Comparison of ENCODE assay signal across 14 cellular contexts in the genomic region with DNA sequence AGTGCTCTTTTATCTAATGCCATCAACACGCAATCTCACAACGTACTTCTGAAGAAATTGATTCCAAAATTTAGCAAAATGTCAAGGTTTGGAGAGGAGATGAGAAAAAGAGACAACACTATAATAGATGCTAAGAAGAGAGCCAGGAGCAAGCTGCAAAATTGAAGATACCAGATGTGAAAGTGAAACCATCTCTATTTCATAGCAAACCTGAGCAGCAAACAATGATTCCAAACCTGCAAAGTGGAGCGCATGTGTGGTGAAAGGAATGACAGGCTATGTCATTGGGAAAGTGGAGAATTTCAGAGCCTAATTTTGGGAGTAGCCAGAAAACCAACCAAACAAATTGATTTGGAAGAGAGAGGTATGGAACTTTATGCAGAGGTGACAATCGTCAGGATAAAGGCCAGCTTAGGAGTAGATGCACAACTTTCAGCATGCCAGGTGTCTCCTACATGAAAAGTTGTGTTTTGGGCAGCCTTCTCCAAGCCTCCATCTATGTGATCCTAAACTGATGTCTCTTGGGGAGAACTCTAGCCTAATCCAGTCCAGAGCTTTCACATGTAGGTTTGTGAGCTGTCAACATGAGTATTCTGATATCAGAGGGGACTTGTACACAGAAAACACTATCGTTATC.
A peak's percentile ranks its signal among the peaks of the same experiment; 100 is the strongest.
DNase-seq lines count a peak whose midpoint lies in the region; ATAC-seq, FAIRE-seq and TF ChIP-seq lines count a peak whose summit lies in the region.
"Had no signal": no experiment of that assay in that cellular context is flagged by ENCODE, and none has a peak within 500 bp of the region (broad histone marks: within the 10 kb centered on the region; RNA-seq: fewer than 3 reads in every experiment).

No MANE protein-coding gene starts in this region.

- peaks cover 32% of the 10 kb centered on the region for H3K4me1 ChIP-seq in ACC112 (ENCODE audit: control insufficient read depth, insufficient read depth, low read length, unreplicated experiment)
- peaks cover 5% of the 10 kb centered on the region for H3K4me1 ChIP-seq in CD8-positive, alpha-beta T cell (ENCODE audit: insufficient read depth, low read length)
- H3K4me1 ChIP-seq: gastroesophageal sphincter had no signal

- peaks cover 13% of the 10 kb centered on the region for H3K4me1 Mint-ChIP-seq in CD8-positive, alpha-beta T cell (ENCODE audit: low read depth)

- H3K27me3 ChIP-seq in ACC112 (ENCODE audit: insufficient read depth, low read length) = no peaks in the 10 kb centered on the region
- no peaks in the 10 kb centered on the region for H3K27me3 ChIP-seq in CD8-positive, alpha-beta T cell (ENCODE audit: insufficient read depth, low read length)
- H3K27me3 ChIP-seq: gastroesophageal sphincter had no signal

- peak; percentile 33 for FAIRE-seq in islet of Langerhans (lab: Jason Lieb, UNC)

- ATAC-seq in CD8-positive, alpha-beta T cell = peak; percentile 40
- ATAC-seq in SK-N-SH treated with all-trans-retinoic acid at 6 μM for 48 hours (peak; percentile 54; the same call in 2 of the 3 replicates), HG03095 (IDR thresholded peaks at IDR 0.05; ENCODE audit: unreplicated experiment) (no peak)
- ATAC-seq: gastroesophageal sphincter, Panc1 had no signal

- peak overlapping the region; percentile 20 for H3K27ac Mint-ChIP-seq in CD8-positive, alpha-beta T cell

- POLR2A ChIA-PET in CD8-positive, alpha-beta T cell (lab: Charles Lee) = interaction anchor here (0.6 to 0.7 kb wide), 2 partner anchors 11 to 323 kb away, joined by 3 read pairs; no protein-coding TSS in a partner anchor

- H3K27me3 Mint-ChIP-seq in CD8-positive, alpha-beta T cell (ENCODE audit: low read depth) = no peaks in the 10 kb centered on the region

- H3K4me3 Mint-ChIP-seq in CD8-positive, alpha-beta T cell = peak overlapping the region; percentile 74

- no peak overlapping the region for H2AFZ ChIP-seq in ACC112 (ENCODE audit: low read length, unreplicated experiment)

- CTCF ChIA-PET in CD8-positive, alpha-beta T cell (lab: Charles Lee) = interaction anchor here (0.6 kb wide), 1 partner anchor 468 kb away, joined by 3 read pairs; no protein-coding TSS in a partner anchor

- no peak for DNase-seq in CD8-positive, alpha-beta T cell
- DNase-seq in GDM1 (lab: John Stamatoyannopoulos, UW) = no peak
- DNase-seq in GOT3 (lab: John Stamatoyannopoulos, UW) = no peak
- DNase-seq: Caco-2; effector CD4-positive, alpha-beta T cell; KG1; kidney glomerular epithelial cell; NCI-H2081 had no signal

- H3K27ac ChIP-seq in ACC112 (ENCODE audit: low read depth, low read length) = no peak overlapping the region
- no peak overlapping the region for H3K27ac ChIP-seq in CD8-positive, alpha-beta T cell (ENCODE audit: low read depth, low read length)
- H3K27ac ChIP-seq: gastroesophageal sphincter had no signal

- H3K4me3 ChIP-seq in ACC112 (ENCODE audit: low read depth, low read length) = peak overlapping the region; percentile 14; the same call in 1 of the 2 replicates
- H3K4me3 ChIP-seq in CD8-positive, alpha-beta T cell (ENCODE audit: low read depth, low read length) = no peak overlapping the region
- H3K4me3 ChIP-seq: gastroesophageal sphincter had no signal

- intact Hi-C loops in CD8-positive, alpha-beta T cell (cut with DNase I, micrococcal nuclease) = no loop called here

- H3K36me3 Mint-ChIP-seq in CD8-positive, alpha-beta T cell = no peaks in the 10 kb centered on the region

- no peak for TF ChIP-seq CTCF in CD8-positive, alpha-beta T cell (IDR thresholded peaks at IDR 0.05)

- H3K9me3 ChIP-seq in CD8-positive, alpha-beta T cell (ENCODE audit: low read length) = no peaks in the 10 kb centered on the region
- H3K9me3 ChIP-seq: Caco-2, gastroesophageal sphincter had no signal

- H3K9me3 Mint-ChIP-seq in CD8-positive, alpha-beta T cell = no peaks in the 10 kb centered on the region

- no peaks in the 10 kb centered on the region for H3K79me2 ChIP-seq in ACC112 (ENCODE audit: control insufficient read depth, insufficient read depth, low read length, unreplicated experiment)

- H3K36me3 ChIP-seq in ACC112 (ENCODE audit: insufficient read depth, low read length) = no peaks in the 10 kb centered on the region
- H3K36me3 ChIP-seq in CD8-positive, alpha-beta T cell (ENCODE audit: insufficient read depth, low read length) = no peaks in the 10 kb centered on the region
- H3K36me3 ChIP-seq: gastroesophageal sphincter had no signal

TF ChIP-seq in SK-N-SH treated with all-trans-retinoic acid at 6 μM for 48 hours, 23 proteins besides CTCF, POLR2A, EP300 and RAD21:
- TF ChIP-seq, protein P1, sequence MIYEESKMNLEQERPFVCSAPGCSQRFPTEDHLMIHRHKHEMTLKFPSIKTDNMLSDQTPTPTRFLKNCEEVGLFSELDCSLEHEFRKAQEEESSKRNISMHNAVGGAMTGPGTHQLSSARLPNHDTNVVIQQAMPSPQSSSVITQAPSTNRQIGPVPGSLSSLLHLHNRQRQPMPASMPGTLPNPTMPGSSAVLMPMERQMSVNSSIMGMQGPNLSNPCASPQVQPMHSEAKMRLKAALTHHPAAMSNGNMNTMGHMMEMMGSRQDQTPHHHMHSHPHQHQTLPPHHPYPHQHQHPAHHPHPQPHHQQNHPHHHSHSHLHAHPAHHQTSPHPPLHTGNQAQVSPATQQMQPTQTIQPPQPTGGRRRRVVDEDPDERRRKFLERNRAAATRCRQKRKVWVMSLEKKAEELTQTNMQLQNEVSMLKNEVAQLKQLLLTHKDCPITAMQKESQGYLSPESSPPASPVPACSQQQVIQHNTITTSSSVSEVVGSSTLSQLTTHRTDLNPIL (CRISPR knock-in tag; IDR thresholded peaks at IDR 0.05; ENCODE audit: low read depth) = no peak
- TF ChIP-seq ISL1 (CRISPR knock-in tag; IDR thresholded peaks at IDR 0.05) (no peak), ZNF565 (CRISPR knock-in tag; conservative IDR thresholded peaks at IDR 0.05; ENCODE audit: low read depth) (no peak), ZNF70 (CRISPR knock-in tag; IDR thresholded peaks at IDR 0.05) (no peak), BACH2 (CRISPR knock-in tag; IDR thresholded peaks at IDR 0.05; ENCODE audit: borderline replicate concordance) (no peak), ZNF8 (CRISPR knock-in tag; IDR thresholded peaks at IDR 0.05) (no peak), RARB (CRISPR knock-in tag; IDR thresholded peaks at IDR 0.05) (no peak), TOX (CRISPR knock-in tag; IDR thresholded peaks at IDR 0.05; ENCODE audit: borderline replicate concordance) (no peak), GLIS3 (CRISPR knock-in tag; IDR thresholded peaks at IDR 0.05) (no peak), PPARA (CRISPR knock-in tag; IDR thresholded peaks at IDR 0.05; ENCODE audit: borderline replicate concordance) (no peak)
- TF ChIP-seq, protein P2, sequence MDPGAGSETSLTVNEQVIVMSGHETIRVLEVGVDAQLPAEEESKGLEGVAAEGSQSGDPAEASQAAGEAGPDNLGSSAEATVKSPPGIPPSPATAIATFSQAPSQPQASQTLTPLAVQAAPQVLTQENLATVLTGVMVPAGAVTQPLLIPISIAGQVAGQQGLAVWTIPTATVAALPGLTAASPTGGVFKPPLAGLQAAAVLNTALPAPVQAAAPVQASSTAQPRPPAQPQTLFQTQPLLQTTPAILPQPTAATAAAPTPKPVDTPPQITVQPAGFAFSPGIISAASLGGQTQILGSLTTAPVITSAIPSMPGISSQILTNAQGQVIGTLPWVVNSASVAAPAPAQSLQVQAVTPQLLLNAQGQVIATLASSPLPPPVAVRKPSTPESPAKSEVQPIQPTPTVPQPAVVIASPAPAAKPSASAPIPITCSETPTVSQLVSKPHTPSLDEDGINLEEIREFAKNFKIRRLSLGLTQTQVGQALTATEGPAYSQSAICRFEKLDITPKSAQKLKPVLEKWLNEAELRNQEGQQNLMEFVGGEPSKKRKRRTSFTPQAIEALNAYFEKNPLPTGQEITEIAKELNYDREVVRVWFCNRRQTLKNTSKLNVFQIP (CRISPR knock-in tag; IDR thresholded peaks at IDR 0.05; ENCODE audit: borderline replicate concordance, low read depth) = no peak
